Comparison of ENCODE assay signal across 12 cellular contexts in genomic region chr19:18606281-18607221, GRCh38. TPM values are rescaled to one million over a fixed set of nuclear protein-coding genes. Genes with fewer than 3 reads are reported as not detected.
DNase-seq lines count a peak whose midpoint lies in the region; ATAC-seq and TF ChIP-seq lines count a peak whose summit lies in the region.
"Had no signal": no experiment of that assay in that cellular context is flagged by ENCODE, and none has a peak within 500 bp of the region (broad histone marks: within the 10 kb centered on the region; RNA-seq: fewer than 3 reads in every experiment).

Gene CRLF1, minus strand, starts transcription at chr19:18606799. Its CDS starts 143 bp downstream, at chr19:18606656.

- no peak within 1 kb of the TSS for H3K27ac ChIP-seq in CD8-positive, alpha-beta T cell (ENCODE audit: low read depth, low read length)
- H3K27ac ChIP-seq in SK-N-MC, result no peak within 1 kb of the TSS; the same call in 1 of the 2 replicates

- no peaks in the 10 kb centered on the region for H3K36me3 Mint-ChIP-seq in CD8-positive, alpha-beta T cell
- peaks cover 4% of the 10 kb centered on the region for H3K36me3 Mint-ChIP-seq in glutamatergic neuron (ENCODE audit: unreplicated experiment)
- H3K36me3 Mint-ChIP-seq: activated naive CD4-positive, alpha-beta T cell treated with anti-CD3 and anti-CD28 coated beads, Interleukin-2, amount 50 U/mL, for 72 hours had no signal

- no peak within 1 kb of the TSS for H3K4me3 ChIP-seq in CD8-positive, alpha-beta T cell (ENCODE audit: low read depth, low read length)
- H3K4me3 ChIP-seq in SK-N-MC, result peak within 1 kb of the TSS; percentile 87

- peaks cover 7% of the 10 kb centered on the region for H3K4me1 ChIP-seq in CD8-positive, alpha-beta T cell (ENCODE audit: insufficient read depth, low read length)

- peak within 1 kb of the TSS; percentile 79 for H3K9ac ChIP-seq in SK-N-MC (ENCODE audit: insufficient read length)

- CTCF ChIA-PET in CD8-positive, alpha-beta T cell (lab: Charles Lee), result no interaction called here

- POLR2A ChIA-PET in CD8-positive, alpha-beta T cell (lab: Charles Lee), result no interaction called here

- peaks cover 50% of the 10 kb centered on the region for H3K27me3 ChIP-seq in CD8-positive, alpha-beta T cell (ENCODE audit: insufficient read depth, low read length)

- TF ChIP-seq CTCF in CD8-positive, alpha-beta T cell (IDR thresholded peaks at IDR 0.05), result no peak
- TF ChIP-seq CTCF in glutamatergic neuron (IDR thresholded peaks at IDR 0.05; ENCODE audit: partially characterized antibody, unreplicated experiment), result no peak

- no peak within 1 kb of the TSS for H3K27ac Mint-ChIP-seq in CD8-positive, alpha-beta T cell
- H3K27ac Mint-ChIP-seq in glutamatergic neuron (ENCODE audit: unreplicated experiment), result no peak within 1 kb of the TSS
- H3K27ac Mint-ChIP-seq: activated naive CD4-positive, alpha-beta T cell treated with anti-CD3 and anti-CD28 coated beads, Interleukin-2, amount 50 U/mL, for 72 hours had no signal

- peaks cover 20% of the 10 kb centered on the region for H3K4me1 Mint-ChIP-seq in CD8-positive, alpha-beta T cell (ENCODE audit: low read depth)
- H3K4me1 Mint-ChIP-seq in glutamatergic neuron (ENCODE audit: low read depth, unreplicated experiment), result peaks cover 16% of the 10 kb centered on the region

- no peaks in the 10 kb centered on the region for H3K9me3 ChIP-seq in CD8-positive, alpha-beta T cell (ENCODE audit: low read length)
- no peaks in the 10 kb centered on the region for H3K9me3 ChIP-seq in SK-N-MC (ENCODE audit: low read depth, low read length)

- H3K4me3 Mint-ChIP-seq in CD8-positive, alpha-beta T cell, result peak within 1 kb of the TSS; percentile 15
- peak within 1 kb of the TSS; percentile 88 for H3K4me3 Mint-ChIP-seq in glutamatergic neuron (ENCODE audit: unreplicated experiment)

- no peak for ATAC-seq in CD8-positive, alpha-beta T cell
- ATAC-seq: activated naive CD4-positive, alpha-beta T cell treated with anti-CD3 and anti-CD28 coated beads, Interleukin-2, amount 50 U/mL, for 72 hours had no signal

- no peak for DNase-seq in CD8-positive, alpha-beta T cell
- DNase-seq in SK-N-MC (ENCODE audit: low read depth, low spot score) (no peak), glutamatergic neuron (no peak), posterior vena cava (ENCODE audit: low spot score) (no peak), NCI-H226 (no peak), iPS-NIHi7 (ENCODE audit: extremely low spot score) (no peak), dedifferentiated amniotic fluid mesenchymal stem cell (ENCODE audit: extremely low spot score) (no peak), occipital lobe (lab: John Stamatoyannopoulos, UW) (no peak)
- DNase-seq: DMS153, NCI-H1694 treated with DMSO at 0.1 percent for 48 hours had no signal

- no peaks in the 10 kb centered on the region for H3K9me3 Mint-ChIP-seq in CD8-positive, alpha-beta T cell
- peaks cover 8% of the 10 kb centered on the region for H3K9me3 Mint-ChIP-seq in glutamatergic neuron (ENCODE audit: unreplicated experiment)
- H3K9me3 Mint-ChIP-seq: activated naive CD4-positive, alpha-beta T cell treated with anti-CD3 and anti-CD28 coated beads, Interleukin-2, amount 50 U/mL, for 72 hours had no signal

- intact Hi-C loops in CD8-positive, alpha-beta T cell (cut with DNase I, micrococcal nuclease), result no loop called here
- intact Hi-C loops in posterior vena cava (cut with DNase I), result loop anchor here in 1 of 2 donors (10.0 kb wide), 1 partner anchor 68 kb away; no protein-coding TSS in a partner anchor

- H3K36me3 ChIP-seq in CD8-positive, alpha-beta T cell (ENCODE audit: insufficient read depth, low read length), result no peaks in the 10 kb centered on the region
- no peaks in the 10 kb centered on the region; the same call in 1 of the 2 replicates for H3K36me3 ChIP-seq in SK-N-MC (ENCODE audit: insufficient read depth, low read length)

- H3K27me3 Mint-ChIP-seq in CD8-positive, alpha-beta T cell (ENCODE audit: low read depth), result peaks cover 66% of the 10 kb centered on the region
- peaks cover 30% of the 10 kb centered on the region for H3K27me3 Mint-ChIP-seq in glutamatergic neuron (ENCODE audit: unreplicated experiment)

RNA-seq across cellular contexts. Expression of gene CRLF1, which starts in this region (rescaled TPM):
- not detected for total RNA-seq in CD8-positive, alpha-beta T cell
- 55.3 TPM for total RNA-seq in glutamatergic neuron (ENCODE audit: unreplicated experiment)
- 100 to 1,000 TPM; 154 to 436 TPM for total RNA-seq in posterior vena cava
- total RNA-seq in occipital lobe, result 0.94 TPM
- total RNA-seq: activated naive CD4-positive, alpha-beta T cell treated with anti-CD3 and anti-CD28 coated beads, Interleukin-2, amount 50 U/mL, for 72 hours; T-helper 1 cell treated with Interleukin-12 subunit alpha and Interleukin-12 subunit beta and Interleukin-4 antibody, amounts not matched to agents 30 ng/mL and 1 ng/mL, for 36 hours had no signal

Comparison
In these comparisons a context has a peak if more than half of its experiments do, and no peak if none do; other contexts are left out.
1. RNA of gene CRLF1 (total RNA-seq): 154 to 436 TPM in posterior vena cava and 55.3 TPM in glutamatergic neuron (single experiment); 0.94 TPM in occipital lobe (single experiment) and not detected in CD8-positive, alpha-beta T cell; every median in the first group is over 10 times any median in the second.